In the genomic region with DNA sequence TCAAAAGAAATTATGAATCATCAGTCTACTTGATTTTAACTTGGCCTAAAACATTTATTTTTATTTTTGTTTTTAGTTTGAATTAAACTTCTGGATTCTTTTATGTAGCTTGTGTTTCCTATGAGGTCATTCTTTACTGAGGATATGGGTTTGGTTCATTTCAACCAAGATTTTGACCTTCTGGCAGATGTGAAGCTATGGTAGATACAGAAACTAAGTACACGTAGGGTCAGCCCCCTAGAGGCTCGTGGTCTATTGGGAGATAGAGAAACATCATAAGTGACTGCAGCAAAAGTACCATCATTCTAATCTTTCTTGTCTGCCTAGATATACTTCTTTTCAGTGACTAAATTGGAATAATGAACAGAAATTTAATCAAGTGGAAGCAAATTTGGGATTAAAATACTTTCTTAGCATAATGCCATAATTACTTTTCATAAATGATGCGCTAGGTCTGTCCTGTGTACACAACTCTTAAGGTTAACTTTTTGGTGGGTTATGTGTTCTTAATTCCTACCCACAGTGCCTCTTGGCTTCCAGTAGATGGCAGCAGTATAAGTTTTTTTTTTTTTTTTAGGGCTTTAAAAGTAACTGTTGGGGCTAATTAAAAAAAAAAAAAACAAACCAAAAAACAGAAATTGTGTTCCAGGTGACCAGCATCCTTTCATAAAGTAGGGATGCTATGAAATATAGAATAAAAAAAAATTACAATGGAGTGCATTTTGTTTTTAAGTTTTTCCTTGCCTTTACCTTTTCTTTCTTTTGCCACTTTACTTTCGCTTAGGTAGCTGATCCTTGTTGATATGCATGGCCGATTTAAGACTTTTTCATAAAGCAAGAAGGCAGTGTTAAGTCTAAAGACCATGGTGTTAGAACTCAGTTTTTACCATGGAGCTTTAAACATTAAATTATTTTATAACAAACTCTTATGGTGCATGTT, we compare ENCODE assay signal across 8 cellular contexts. TPM values are rescaled to one million over a fixed set of nuclear protein-coding genes. Genes with fewer than 3 reads are reported as not detected.
DNase-seq lines count a peak whose midpoint lies in the region; ATAC-seq, FAIRE-seq and TF ChIP-seq lines count a peak whose summit lies in the region.

No MANE protein-coding gene starts in this region.

- H2AFZ ChIP-seq in osteoblast (ENCODE audit: low read length), result no peak overlapping the region

- H3K27ac ChIP-seq in osteoblast (ENCODE audit: low read depth, low read length), result peak overlapping the region; percentile 38

- H4K20me1 ChIP-seq in osteoblast (ENCODE audit: insufficient read depth, low read length), result peaks cover 38% of the 10 kb centered on the region

- no peak for DNase-seq in activated CD4-positive, CD25-positive, alpha-beta regulatory T cell (lab: John Stamatoyannopoulos, UW)
- DNase-seq in NCI-H460 (ENCODE audit: extremely low read depth, low read depth) (peak; percentile 9), osteoblast (ENCODE audit: insufficient read length, low spot score, missing footprints) (peak; percentile 68), NCI-H345 (lab: John Stamatoyannopoulos, UW) (no peak), NOMO-1 treated with dmso at 0.1 percent for 144 hours (lab: John Stamatoyannopoulos, UW; ENCODE audit: unreplicated experiment) (no peak)

- ATAC-seq in activated CD4-positive, CD25-positive, alpha-beta regulatory T cell treated with anti-CD3 and anti-CD28 coated beads, Interleukin-2, amount 50 U/mL, for 24 hours, result peak; percentile 25 to 51
- no peak for ATAC-seq in HG03521 (IDR thresholded peaks at IDR 0.05; ENCODE audit: unreplicated experiment)

- peak; percentile 69 for TF ChIP-seq CTCF in osteoblast (IDR thresholded peaks at IDR 0.05; ENCODE audit: extremely low read depth, low read depth, low read length)

- FAIRE-seq in endometrium (lab: Jason Lieb, UNC), result peak; percentile 66

- H3K4me1 ChIP-seq in osteoblast (ENCODE audit: insufficient read depth, low read length), result peaks cover 20% of the 10 kb centered on the region

- no peaks in the 10 kb centered on the region for H3K27me3 ChIP-seq in osteoblast (ENCODE audit: insufficient read depth, low read length)

- H3K36me3 ChIP-seq in osteoblast (ENCODE audit: insufficient read depth, low read length), result peaks cover 24% of the 10 kb centered on the region

- peaks cover 66% of the 10 kb centered on the region for H3K79me2 ChIP-seq in osteoblast (ENCODE audit: insufficient read depth, low read length)

- peak overlapping the region; percentile 18 for H3K4me2 ChIP-seq in osteoblast (ENCODE audit: insufficient read depth, low read length)

- H3K4me3 ChIP-seq in osteoblast (ENCODE audit: insufficient read depth, low read length), result no peak overlapping the region

- H3K9me3 ChIP-seq in osteoblast (ENCODE audit: low read depth, low read length), result no peaks in the 10 kb centered on the region

RNA-seq across cellular contexts. Expression of a gene that starts 49.9 kb away (rescaled TPM):
- 0.07 TPM in 1 of 2 replicates, not detected in the other for total RNA-seq in NCI-H460 (2014; rRNA removed; shearing (Covaris generic))
- polyA plus RNA-seq in NCI-H460 (2014; cell fraction: nucleus; rRNA removed), result not detected in 2 replicates
- total RNA-seq in osteoblast, result under 0.01 and 0.88 TPM in 2 replicates

Comparison
In these comparisons a context has a peak if more than half of its experiments do, and no peak if none do; other contexts are left out.
1. DNase-seq: peak in NCI-H460 (single experiment) and osteoblast (single experiment); none in activated CD4-positive, CD25-positive, alpha-beta regulatory T cell (0 of 4), NCI-H345 (single experiment) and NOMO-1 treated with dmso at 0.1 percent for 144 hours (single experiment).